8 cellular contexts compared by ENCODE assay signal in the genomic region with DNA sequence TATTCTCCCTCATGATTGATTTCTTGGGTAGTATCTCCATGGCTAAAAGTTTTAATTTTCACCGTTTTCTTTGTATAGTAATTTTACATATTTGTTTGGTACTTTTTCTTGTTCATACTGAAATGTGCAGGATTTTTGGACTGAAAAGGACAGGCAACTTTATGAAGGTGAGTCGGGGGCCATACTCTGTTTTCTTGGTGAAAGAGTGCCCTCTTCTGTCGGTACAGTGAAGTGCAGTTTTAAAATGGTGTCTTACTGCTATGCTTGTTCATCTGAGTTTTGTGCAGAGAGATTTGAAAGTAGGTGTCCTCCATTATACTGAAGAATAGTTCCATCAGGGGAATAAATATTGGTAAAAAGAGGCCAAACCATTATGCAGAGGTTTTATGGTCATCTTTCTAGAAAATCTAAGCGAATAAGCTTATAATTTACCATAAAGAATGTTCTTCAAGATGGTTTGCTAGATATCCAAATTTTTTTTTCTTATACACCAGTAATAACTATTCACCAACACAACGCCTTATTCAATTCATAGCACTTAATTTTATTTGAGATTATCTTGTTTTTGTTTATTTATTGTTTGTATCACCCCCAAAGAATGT. TPM values are rescaled to one million over a fixed set of nuclear protein-coding genes. Genes with fewer than 3 reads are reported as not detected.
A peak's percentile ranks its signal among the peaks of the same experiment; 100 is the strongest.
DNase-seq lines count a peak whose midpoint lies in the region; ATAC-seq, FAIRE-seq and TF ChIP-seq lines count a peak whose summit lies in the region.

No MANE protein-coding gene starts in this region.

- H3K9me3 ChIP-seq in NT2/D1 (ENCODE audit: insufficient read depth, low read length) (no peaks in the 10 kb centered on the region), H1 (ENCODE audit: insufficient read depth in 2 of 2, low read depth in 1 of 2, low read length in 1 of 2) (no peaks in the 10 kb centered on the region)

- no peak overlapping the region for H3K27ac ChIP-seq in H1 (ENCODE audit: low read depth, low read length)

- TF ChIP-seq EP300 in H1 (IDR thresholded peaks at IDR 0.05; ENCODE audit: borderline replicate concordance in 1 of 2, low read depth in 2 of 2, low read length in 2 of 2): no peak

- no peak overlapping the region for H2BK20ac ChIP-seq in H1 (ENCODE audit: low read length)

- peak; percentile 89 to 92 for TF ChIP-seq RAD21 in H1 (IDR thresholded peaks at IDR 0.05 in 1 of 2, conservative IDR thresholded peaks at IDR 0.05 in 1 of 2; ENCODE audit: low read depth in 2 of 2, low read length in 2 of 2)

- no peak overlapping the region for H2BK120ac ChIP-seq in H1 (replicated peaks; ENCODE audit: low read depth, low read length)

- H2BK5ac ChIP-seq in H1 (ENCODE audit: low read depth, low read length): no peak overlapping the region

- no peak overlapping the region for H3K18ac ChIP-seq in H1 (ENCODE audit: extremely low read depth, low read length)

- H3K79me1 ChIP-seq in H1 (ENCODE audit: low read depth, low read length): no peaks in the 10 kb centered on the region

- H4K91ac ChIP-seq in H1 (replicated peaks; ENCODE audit: insufficient read length, low read length): no peak overlapping the region

- POLR2A ChIA-PET in H1 (lab: Charles Lee; ENCODE audit: partially characterized antibody): no interaction called here

- peak; percentile 70 for ATAC-seq in HG02938 (IDR thresholded peaks at IDR 0.05; ENCODE audit: unreplicated experiment)
- ATAC-seq in GM18505 (IDR thresholded peaks at IDR 0.05; ENCODE audit: unreplicated experiment): no peak
- ATAC-seq in GM18861 (IDR thresholded peaks at IDR 0.05; ENCODE audit: unreplicated experiment): no peak

- no peaks in the 10 kb centered on the region for H3K36me3 ChIP-seq in NT2/D1 (ENCODE audit: insufficient read depth, insufficient read length, low read length)
- no peaks in the 10 kb centered on the region for H3K36me3 ChIP-seq in H1 (ENCODE audit: control insufficient read depth in 2 of 4, insufficient read depth in 4 of 4, low read length in 3 of 4)

- no peak for TF ChIP-seq POLR2A in H1 (IDR thresholded peaks at IDR 0.05; ENCODE audit: control extremely low read depth in 1 of 2, low read depth in 2 of 2, low read length in 2 of 2)
- TF ChIP-seq POLR2A in GM18505 (IDR thresholded peaks at IDR 0.05; ENCODE audit: borderline replicate concordance, extremely low read depth, insufficient read depth, insufficient read length): no peak

- no peak overlapping the region for H3K4me2 ChIP-seq in H1 (ENCODE audit: insufficient read depth in 1 of 2, low read depth in 2 of 2, low read length in 2 of 2)

- no peak overlapping the region for H3K56ac ChIP-seq in H1 (replicated peaks; ENCODE audit: insufficient read length, low read depth, low read length)

- CTCF ChIA-PET in H1 (lab: Charles Lee; ENCODE audit: partially characterized antibody): interaction anchor here (0.7 to 13.2 kb wide), 42 partner anchors 8 to 1390 kb away, joined by 3 to 366 read pairs (median 5); a partner anchor contains a TSS

- H4K5ac ChIP-seq in H1 (ENCODE audit: insufficient read length, low read depth, low read length): no peak overlapping the region

- H3K14ac ChIP-seq in H1 (ENCODE audit: insufficient read length): no peak overlapping the region

- no peak overlapping the region for H3K4ac ChIP-seq in H1 (replicated peaks; ENCODE audit: insufficient read length, low read depth, low read length)

- H2BK15ac ChIP-seq in H1 (ENCODE audit: low read length): no peak overlapping the region

- H3K23ac ChIP-seq in H1 (ENCODE audit: insufficient read length): no peak overlapping the region

- WGBS in H1 (ENCODE audit: extremely low coverage in 1 of 2, insufficient coverage in 1 of 2, insufficient read length in 1 of 2, insufficient replicate concordance in 2 of 2, low coverage in 1 of 2, low lambda C conversion rate in 2 of 2, missing lambda C conversion rate in 1 of 2), 2 experiments: 16% methylated on average over 5 of the region's 5 CpGs; no CpG with 5 or more reads in 1 of the 2 experiments

- H4K20me1 ChIP-seq in H1 (replicated peaks in 1 of 2; ENCODE audit: control insufficient read depth in 1 of 2, insufficient read depth in 2 of 2, low read length in 2 of 2): no peaks in the 10 kb centered on the region

- H2AFZ ChIP-seq in H1 (ENCODE audit: low read length): no peak overlapping the region

- H4K8ac ChIP-seq in H1 (ENCODE audit: extremely low read depth, insufficient read depth, low read length): no peak overlapping the region

- peak; percentile 94 for FAIRE-seq in H1 (lab: Jason Lieb, UNC)

- no peaks in the 10 kb centered on the region for H3K27me3 ChIP-seq in NT2/D1 (ENCODE audit: insufficient read depth, insufficient read length)
- no peaks in the 10 kb centered on the region for H3K27me3 ChIP-seq in H1 (replicated peaks in 1 of 4; ENCODE audit: control insufficient read depth in 3 of 4, extremely low read depth in 1 of 4, insufficient read depth in 3 of 4, low read length in 3 of 4)

- H2AK5ac ChIP-seq in H1 (ENCODE audit: low read depth, low read length): no peak overlapping the region

- H3K4me1 ChIP-seq in NT2/D1 (ENCODE audit: insufficient read depth, insufficient read length): no peaks in the 10 kb centered on the region
- no peaks in the 10 kb centered on the region for H3K4me1 ChIP-seq in H1 (replicated peaks in 1 of 4; ENCODE audit: control insufficient read depth in 3 of 4, insufficient read depth in 4 of 4, low read length in 3 of 4)

- H3K9ac ChIP-seq in NT2/D1 (ENCODE audit: insufficient read length, low read depth) (no peak overlapping the region), H1 (replicated peaks in 1 of 4; ENCODE audit: extremely low read depth in 1 of 4, low read depth in 3 of 4, low read length in 3 of 4) (no peak overlapping the region)

- H3K4me3 ChIP-seq in NT2/D1 (ENCODE audit: insufficient read length, low read depth) (no peak overlapping the region), H1 (ENCODE audit: extremely low read depth in 1 of 4, insufficient read depth in 2 of 4, low read depth in 3 of 4, low read length in 4 of 4) (no peak overlapping the region)

- H3K23me2 ChIP-seq in H1 (ENCODE audit: low read depth, low read length): no peaks in the 10 kb centered on the region; the same call in 1 of the 2 replicates

- DNase-seq in stimulated activated CD4-positive, alpha-beta T cell treated with anti-CD3 and anti-CD28 coated beads, Interleukin-15, amount 100 ng/mL, for 24 hours: peak; percentile 20
- DNase-seq in stimulated activated CD4-positive, alpha-beta T cell treated with anti-CD3 and anti-CD28 coated beads, Interleukin-2, amount 100 ng/mL, for 24 hours: no peak
- DNase-seq in NT2/D1 (ENCODE audit: low read depth, low spot score) (peak; percentile 22), H1 (ENCODE audit: low read depth in 1 of 2, low spot score in 2 of 2) (peak in 1 of 2 experiments; percentile 64), non-pigmented ciliary epithelial cell (ENCODE audit: low read depth) (peak; percentile 6)

- TF ChIP-seq CTCF in H1 (IDR thresholded peaks at IDR 0.05; ENCODE audit: control extremely low read depth in 1 of 3, insufficient read depth in 1 of 3, low read depth in 1 of 3, low read length in 3 of 3): peak in 2 of 3 experiments; percentile 75 to 77; a peak in 3 of 4 replicates

- no peak overlapping the region for H2BK12ac ChIP-seq in H1 (ENCODE audit: low read depth, low read length)

- H3K79me2 ChIP-seq in H1 (ENCODE audit: control insufficient read depth in 1 of 2, insufficient read depth in 2 of 2, low read length in 2 of 2): no peaks in the 10 kb centered on the region

TF ChIP-seq in H1, 55 proteins besides CTCF, POLR2A, EP300 and RAD21:
- TF ChIP-seq KDM4A (IDR thresholded peaks at IDR 0.05; ENCODE audit: low read depth, low read length, severe bottlenecking) (no peak), YY1 (IDR thresholded peaks at IDR 0.05; ENCODE audit: low read depth, low read length) (peak; percentile 74; the same call in 1 of the 2 replicates)

RNA-seq across cellular contexts. Expression of a gene that starts 8.7 kb away (rescaled TPM):
- not detected in 2 replicates for total RNA-seq in H1 (2021; fragmentation: NEBNext Ultra II Directional; extraction: Animal tissue kit (Norgen Biotek cat#: 25700))
- not detected in 2 replicates for polyA plus RNA-seq in H1 (2011; rRNA removed)
- polyA plus RNA-seq in H1 (2011; cell fraction: cytosol; rRNA removed): not detected
- not detected for polyA plus RNA-seq in H1 (2011; cell fraction: nucleus; rRNA removed)
- polyA plus RNA-seq in H1 (2012, experiment 1 of 2): not detected in 4 replicates
- not detected for polyA plus RNA-seq in H1 (2012, experiment 2 of 2)
- polyA plus RNA-seq in H1 (2013, experiment 1 of 2): not detected
- not detected for polyA plus RNA-seq in H1 (2013, experiment 2 of 2)
- not detected in 2 replicates for polyA minus RNA-seq in H1 (2011; rRNA and poly(A)+ RNA removed)
- not detected for polyA minus RNA-seq in H1 (2011; cell fraction: cytosol; rRNA and poly(A)+ RNA removed)
- polyA minus RNA-seq in H1 (2011; cell fraction: nucleus; rRNA and poly(A)+ RNA removed): not detected

RNA-seq across cellular contexts. Expression of a gene that starts 36.3 kb away (rescaled TPM):
- not detected in 2 replicates for total RNA-seq in H1 (2021; fragmentation: NEBNext Ultra II Directional; extraction: Animal tissue kit (Norgen Biotek cat#: 25700))
- polyA plus RNA-seq in H1 (2011; rRNA removed): not detected in 2 replicates
- polyA plus RNA-seq in H1 (2011; cell fraction: cytosol; rRNA removed): not detected
- not detected for polyA plus RNA-seq in H1 (2011; cell fraction: nucleus; rRNA removed)
- not detected in 4 replicates for polyA plus RNA-seq in H1 (2012, experiment 1 of 2)
- not detected for polyA plus RNA-seq in H1 (2012, experiment 2 of 2)
- polyA plus RNA-seq in H1 (2013, experiment 1 of 2): not detected
- not detected for polyA plus RNA-seq in H1 (2013, experiment 2 of 2)
- not detected in 2 replicates for polyA minus RNA-seq in H1 (2011; rRNA and poly(A)+ RNA removed)
- not detected for polyA minus RNA-seq in H1 (2011; cell fraction: cytosol; rRNA and poly(A)+ RNA removed)
- not detected for polyA minus RNA-seq in H1 (2011; cell fraction: nucleus; rRNA and poly(A)+ RNA removed)

Comparison
In these comparisons a context has a peak if more than half of its experiments do, and no peak if none do; other contexts are left out.
1. DNase-seq: peak in stimulated activated CD4-positive, alpha-beta T cell treated with anti-CD3 and anti-CD28 coated beads, Interleukin-15, amount 100 ng/mL, for 24 hours (single experiment), NT2/D1 (single experiment) and non-pigmented ciliary epithelial cell (single experiment); none in stimulated activated CD4-positive, alpha-beta T cell treated with anti-CD3 and anti-CD28 coated beads, Interleukin-2, amount 100 ng/mL, for 24 hours (0 of 2).